ENCODE assay signal across 17 cellular contexts in the genomic region with DNA sequence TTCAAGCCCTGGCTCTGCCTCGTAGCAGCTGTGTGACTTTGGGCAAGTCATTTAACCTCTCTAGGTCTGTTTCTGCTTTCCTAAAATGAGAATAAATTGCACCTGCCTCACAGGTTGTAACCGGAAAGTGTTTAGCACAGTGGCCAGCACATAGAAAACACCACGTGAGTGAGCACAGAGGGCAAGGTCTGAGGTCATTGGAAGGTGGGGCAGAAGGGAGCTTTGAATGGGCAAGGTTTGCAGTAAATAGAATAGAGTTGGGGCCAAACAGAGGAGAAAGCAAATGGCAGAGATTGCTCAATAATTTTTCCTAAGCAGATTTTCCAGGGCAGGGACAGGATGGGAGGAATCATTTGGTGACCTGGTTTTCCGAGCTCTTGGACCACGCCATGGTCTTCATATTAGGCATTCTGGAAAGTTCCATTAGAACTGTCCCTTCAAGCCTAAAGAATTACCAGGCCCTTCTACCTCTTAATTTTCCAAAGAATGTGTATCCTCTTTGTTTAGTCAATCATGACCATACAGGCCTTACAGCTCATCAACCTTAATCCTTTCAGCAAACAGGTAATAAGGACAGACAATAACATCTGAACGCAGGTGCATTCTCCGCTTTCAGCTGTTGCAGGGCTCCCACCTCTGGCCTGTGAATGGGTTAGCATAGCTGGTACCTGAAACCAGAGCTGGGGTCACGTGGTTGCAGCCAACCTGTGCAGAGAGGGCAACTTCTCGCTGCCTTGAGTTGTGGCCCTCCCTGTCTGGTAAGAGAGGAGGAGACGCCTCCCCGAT. TPM values are rescaled to one million over a fixed set of nuclear protein-coding genes. Genes with fewer than 3 reads are reported as not detected.
DNase-seq lines count a peak whose midpoint lies in the region; ATAC-seq and TF ChIP-seq lines count a peak whose summit lies in the region.
"Had no signal": no experiment of that assay in that cellular context is flagged by ENCODE, and none has a peak within 500 bp of the region (broad histone marks: within the 10 kb centered on the region; RNA-seq: fewer than 3 reads in every experiment).

No MANE protein-coding gene starts in this region.

- H3K36me3 ChIP-seq in hepatocyte (replicated peaks; ENCODE audit: insufficient read depth, low read depth), result no peaks in the 10 kb centered on the region

- DNase-seq in NCI-H1417 (lab: John Stamatoyannopoulos, UW) (peak in 2 of 3 experiments; percentile 36 to 89), NCI-H1417 treated with DMSO at 0.1 percent for 48 hours (lab: John Stamatoyannopoulos, UW) (no peak), NCI-H526 treated with DMSO at 0.1 percent for 48 hours (lab: John Stamatoyannopoulos, UW) (peak; percentile 78), hepatocyte (ENCODE audit: low spot score) (peak; percentile 67), AG08395 (ENCODE audit: low spot score) (no peak)
- no peak for DNase-seq in stimulated activated effector memory CD8-positive, alpha-beta T cell treated with anti-CD3 and anti-CD28 coated beads, Interleukin-12 subunit alpha, Interleukin-12 subunit beta, amount 100 ng/mL, for 72 hours (ENCODE audit: low spot score in 2 of 2)
- no peak for DNase-seq in activated CD4-positive, alpha-beta T cell treated with anti-CD3 and anti-CD28 coated beads, Interleukin-2, amount 50 U/mL, for 1 hour
- DNase-seq: activated CD8-positive, alpha-beta memory T cell treated with anti-CD3 and anti-CD28 coated beads for 24 hours; activated gamma-delta T cell; CD4-positive, alpha-beta T cell; naive B cell; NCI-H1092; stimulated activated CD4-positive, alpha-beta T cell treated with anti-CD3 and anti-CD28 coated beads, Interleukin-4, amount 100 ng/mL, for 4 hours; stimulated activated naive CD8-positive, alpha-beta T cell treated with anti-CD3 and anti-CD28 coated beads, Interleukin-15, Interleukin-2, amounts not matched to agents 100 U/mL and 50 U/mL, for 24 hours had no signal

- no peak for ATAC-seq in stimulated activated effector memory CD8-positive, alpha-beta T cell treated with anti-CD3 and anti-CD28 coated beads, Interleukin-12 subunit alpha, Interleukin-12 subunit beta, amount 100 ng/mL, for 72 hours
- no peak for ATAC-seq in SK-N-SH treated with all-trans-retinoic acid at 6 μM for 48 hours
- ATAC-seq: stimulated activated naive CD8-positive, alpha-beta T cell treated with anti-CD3 and anti-CD28 coated beads, Interleukin-15, Interleukin-2, amounts not matched to agents 100 U/mL and 50 U/mL, for 24 hours had no signal

- peak overlapping the region; percentile 47 for H3K27ac Mint-ChIP-seq in stimulated activated effector memory CD8-positive, alpha-beta T cell treated with anti-CD3 and anti-CD28 coated beads, Interleukin-12 subunit alpha, Interleukin-12 subunit beta, amount 100 ng/mL, for 72 hours
- H3K27ac Mint-ChIP-seq: CD4-positive, alpha-beta T cell had no signal

- H3K9me3 ChIP-seq in hepatocyte (ENCODE audit: low read depth), result no peaks in the 10 kb centered on the region

- peaks cover 4% of the 10 kb centered on the region for H3K4me1 ChIP-seq in hepatocyte (ENCODE audit: insufficient read depth)

- WGBS in hepatocyte (ENCODE audit: low lambda C conversion rate, missing lambda C conversion rate), result 68% methylated on average over 11 of the region's 11 CpGs

- no peak overlapping the region for H3K4me3 ChIP-seq in hepatocyte
- H3K4me3 ChIP-seq: SK-N-MC had no signal

- H3K27me3 ChIP-seq in hepatocyte, result no peaks in the 10 kb centered on the region

- H3K27ac ChIP-seq in hepatocyte, result peak overlapping the region; percentile 84
- H3K27ac ChIP-seq: 22Rv1, SK-N-MC had no signal

- H4K20me1 ChIP-seq in hepatocyte (ENCODE audit: insufficient read depth, poor library complexity, severe bottlenecking), result no peaks in the 10 kb centered on the region

- no peaks in the 10 kb centered on the region for H3K9me3 Mint-ChIP-seq in stimulated activated effector memory CD8-positive, alpha-beta T cell treated with anti-CD3 and anti-CD28 coated beads, Interleukin-12 subunit alpha, Interleukin-12 subunit beta, amount 100 ng/mL, for 72 hours
- H3K9me3 Mint-ChIP-seq: CD4-positive, alpha-beta T cell; naive B cell had no signal

- H3K4me2 ChIP-seq in hepatocyte, result no peak overlapping the region

- H3K4me3 Mint-ChIP-seq in stimulated activated effector memory CD8-positive, alpha-beta T cell treated with anti-CD3 and anti-CD28 coated beads, Interleukin-12 subunit alpha, Interleukin-12 subunit beta, amount 100 ng/mL, for 72 hours, result no peak overlapping the region
- H3K4me3 Mint-ChIP-seq: naive B cell had no signal

- no peaks in the 10 kb centered on the region for H3K36me3 Mint-ChIP-seq in stimulated activated effector memory CD8-positive, alpha-beta T cell treated with anti-CD3 and anti-CD28 coated beads, Interleukin-12 subunit alpha, Interleukin-12 subunit beta, amount 100 ng/mL, for 72 hours
- H3K36me3 Mint-ChIP-seq: naive B cell had no signal

- peaks cover 46% of the 10 kb centered on the region for H3K4me1 Mint-ChIP-seq in stimulated activated effector memory CD8-positive, alpha-beta T cell treated with anti-CD3 and anti-CD28 coated beads, Interleukin-12 subunit alpha, Interleukin-12 subunit beta, amount 100 ng/mL, for 72 hours

- H3K9me2 ChIP-seq in hepatocyte (replicated peaks; ENCODE audit: insufficient read depth), result no peaks in the 10 kb centered on the region

- no peaks in the 10 kb centered on the region for H3K79me2 ChIP-seq in hepatocyte

- H2AFZ ChIP-seq in hepatocyte, result no peak overlapping the region

- TF ChIP-seq CTCF in hepatocyte (IDR thresholded peaks at IDR 0.05; ENCODE audit: poor library complexity), result no peak

TF ChIP-seq in SK-N-SH treated with all-trans-retinoic acid at 6 μM for 48 hours, 23 proteins besides CTCF, POLR2A, EP300 and RAD21:
- TF ChIP-seq ESRRG (CRISPR knock-in tag; IDR thresholded peaks at IDR 0.05), result no peak
- no peak for TF ChIP-seq ZFP3 (CRISPR knock-in tag; IDR thresholded peaks at IDR 0.05)
- no peak for TF ChIP-seq ARNTL (CRISPR knock-in tag; IDR thresholded peaks at IDR 0.05; ENCODE audit: borderline replicate concordance, low read depth)
- no peak for TF ChIP-seq ZNF70 (CRISPR knock-in tag; IDR thresholded peaks at IDR 0.05)
- no peak for TF ChIP-seq ZNF8 (CRISPR knock-in tag; IDR thresholded peaks at IDR 0.05)
- TF ChIP-seq ZNF565 (CRISPR knock-in tag; conservative IDR thresholded peaks at IDR 0.05; ENCODE audit: low read depth), result no peak
- no peak for TF ChIP-seq BACH2 (CRISPR knock-in tag; IDR thresholded peaks at IDR 0.05; ENCODE audit: borderline replicate concordance)
- TF ChIP-seq, protein P1, sequence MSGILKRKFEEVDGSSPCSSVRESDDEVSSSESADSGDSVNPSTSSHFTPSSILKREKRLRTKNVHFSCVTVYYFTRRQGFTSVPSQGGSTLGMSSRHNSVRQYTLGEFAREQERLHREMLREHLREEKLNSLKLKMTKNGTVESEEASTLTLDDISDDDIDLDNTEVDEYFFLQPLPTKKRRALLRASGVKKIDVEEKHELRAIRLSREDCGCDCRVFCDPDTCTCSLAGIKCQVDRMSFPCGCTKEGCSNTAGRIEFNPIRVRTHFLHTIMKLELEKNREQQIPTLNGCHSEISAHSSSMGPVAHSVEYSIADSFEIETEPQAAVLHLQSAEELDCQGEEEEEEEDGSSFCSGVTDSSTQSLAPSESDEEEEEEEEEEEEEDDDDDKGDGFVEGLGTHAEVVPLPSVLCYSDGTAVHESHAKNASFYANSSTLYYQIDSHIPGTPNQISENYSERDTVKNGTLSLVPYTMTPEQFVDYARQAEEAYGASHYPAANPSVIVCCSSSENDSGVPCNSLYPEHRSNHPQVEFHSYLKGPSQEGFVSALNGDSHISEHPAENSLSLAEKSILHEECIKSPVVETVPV (CRISPR knock-in tag; IDR thresholded peaks at IDR 0.05), result no peak
- no peak for TF ChIP-seq ZFP30 (CRISPR knock-in tag; IDR thresholded peaks at IDR 0.05)
- no peak for TF ChIP-seq ZC3H10 (CRISPR knock-in tag; IDR thresholded peaks at IDR 0.05)

RNA-seq across cellular contexts. Expression of gene VWF, which starts 53.8 kb away (rescaled TPM):
- 0.04 and 0.20 TPM in 2 replicates for total RNA-seq in hepatocyte
- polyA plus RNA-seq in hepatocyte, result 0.77 TPM in 1 of 2 replicates, not detected in the other

Comparison
In these comparisons a context has a peak if more than half of its experiments do, and no peak if none do; other contexts are left out.
1. DNase-seq: peak in NCI-H1417 (2 of 3), NCI-H526 treated with DMSO at 0.1 percent for 48 hours (single experiment) and hepatocyte (single experiment); none in NCI-H1417 treated with DMSO at 0.1 percent for 48 hours (single experiment), stimulated activated effector memory CD8-positive, alpha-beta T cell treated with anti-CD3 and anti-CD28 coated beads, Interleukin-12 subunit alpha, Interleukin-12 subunit beta, amount 100 ng/mL, for 72 hours (0 of 2), activated CD4-positive, alpha-beta T cell treated with anti-CD3 and anti-CD28 coated beads, Interleukin-2, amount 50 U/mL, for 1 hour (single experiment) and AG08395 (single experiment).